ENCODE assay signal across 17 cellular contexts in the genomic region with DNA sequence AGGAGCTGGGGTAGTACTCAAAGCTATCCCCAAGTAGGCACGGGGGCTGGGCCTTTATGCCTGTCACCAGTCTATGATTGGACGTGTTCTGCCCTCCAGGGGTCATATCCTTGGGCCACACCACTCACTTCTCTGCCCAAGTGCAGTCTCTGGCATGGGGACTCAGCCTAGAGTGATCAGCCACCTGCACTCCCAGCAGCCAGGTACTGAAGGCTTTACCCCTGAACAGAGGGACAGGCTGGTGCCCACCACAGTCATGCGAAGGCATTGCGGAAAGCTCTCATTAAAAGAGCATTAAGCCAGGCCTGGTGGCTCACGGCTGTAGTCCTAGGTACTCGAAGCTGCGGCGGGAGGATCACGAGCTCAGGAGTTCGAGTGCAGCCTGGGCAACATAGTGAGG.
DNase-seq lines count a peak whose midpoint lies in the region; ATAC-seq and TF ChIP-seq lines count a peak whose summit lies in the region.
"Had no signal": no experiment of that assay in that cellular context is flagged by ENCODE, and none has a peak within 500 bp of the region (broad histone marks: within the 10 kb centered on the region; RNA-seq: fewer than 3 reads in every experiment).

No MANE protein-coding gene starts in this region.

- H3K4me3 ChIP-seq in BLaER1 (no peak overlapping the region), GM23338 (no peak overlapping the region), left lung (no peak overlapping the region), MM.1S (ENCODE audit: low read length) (no peak overlapping the region), neural progenitor cell (no peak overlapping the region)
- H3K4me3 ChIP-seq: GM23248 had no signal

- H3K27ac Mint-ChIP-seq in GM23338 (0 out of 2 replicates have a peak overlapping the region, but pooled peaks have one; percentile 61), neural progenitor cell (no peak overlapping the region)
- H3K27ac Mint-ChIP-seq: B cell; CD4-positive, alpha-beta T cell; HFFc6 had no signal

- H3K4me1 Mint-ChIP-seq in GM23338 (peaks cover 48% of the 10 kb centered on the region), neural progenitor cell (peaks cover 40% of the 10 kb centered on the region)
- H3K4me1 Mint-ChIP-seq: B cell had no signal

- H3K4me3 Mint-ChIP-seq in GM23338: no peak overlapping the region
- no peak overlapping the region for H3K4me3 Mint-ChIP-seq in neural progenitor cell
- H3K4me3 Mint-ChIP-seq: B cell; CD4-positive, alpha-beta T cell; HFFc6 had no signal

- H3K9ac ChIP-seq in BLaER1 (no peak overlapping the region), MM.1S (ENCODE audit: low read length) (no peak overlapping the region), neural progenitor cell (no peak overlapping the region)
- H3K9ac ChIP-seq: GM23248 had no signal

- peak overlapping the region; percentile 61 for H3K27ac ChIP-seq in BLaER1
- no peak overlapping the region for H3K27ac ChIP-seq in GM23338 (ENCODE audit: low read depth)
- H3K27ac ChIP-seq in left lung: no peak overlapping the region
- no peak overlapping the region for H3K27ac ChIP-seq in MM.1S (ENCODE audit: low read length)
- no peak overlapping the region for H3K27ac ChIP-seq in neural progenitor cell
- H3K27ac ChIP-seq: C4-2B, GM23248 had no signal

- peaks cover 100% of the 10 kb centered on the region for H3K4me1 ChIP-seq in BLaER1
- H3K4me1 ChIP-seq in GM23338 (ENCODE audit: insufficient read depth): peaks cover 16% of the 10 kb centered on the region
- peaks cover 10 to 11% of the 10 kb centered on the region in 2 donors for H3K4me1 ChIP-seq in left lung
- no peaks in the 10 kb centered on the region for H3K4me1 ChIP-seq in MM.1S (ENCODE audit: low read length)
- peaks cover 15% of the 10 kb centered on the region for H3K4me1 ChIP-seq in neural progenitor cell

- H3K27me3 ChIP-seq in BLaER1 (no peaks in the 10 kb centered on the region), GM23338 (ENCODE audit: insufficient read depth) (no peaks in the 10 kb centered on the region), left lung (no peaks in the 10 kb centered on the region), MM.1S (replicated peaks; ENCODE audit: insufficient read depth, low read length) (no peaks in the 10 kb centered on the region), neural progenitor cell (no peaks in the 10 kb centered on the region)

- ATAC-seq in GM23338 (no peak), left lung (no peak), sciatic nerve (no peak), HG03175 (IDR thresholded peaks at IDR 0.05; ENCODE audit: unreplicated experiment) (no peak)
- ATAC-seq: HCT116 had no signal

- peaks cover 10% of the 10 kb centered on the region for H3K27me3 Mint-ChIP-seq in GM23338 (ENCODE audit: insufficient read depth, low read depth, poor library complexity)
- H3K27me3 Mint-ChIP-seq in neural progenitor cell (ENCODE audit: insufficient read depth, low read depth): peaks cover under 1% of the 10 kb centered on the region

- no peak for TF ChIP-seq CTCF in GM23338 (conservative IDR thresholded peaks at IDR 0.05; ENCODE audit: low read depth in 2 of 2)
- no peak for TF ChIP-seq CTCF in left lung (IDR thresholded peaks at IDR 0.05)
- TF ChIP-seq CTCF in MM.1S (IDR thresholded peaks at IDR 0.05; ENCODE audit: low read length): no peak
- no peak for TF ChIP-seq CTCF in neural progenitor cell (IDR thresholded peaks at IDR 0.05)

- H3K79me2 ChIP-seq in GM23338 (replicated peaks; ENCODE audit: insufficient read depth) (peaks cover 99% of the 10 kb centered on the region), MM.1S (ENCODE audit: low read length) (peaks cover 92% of the 10 kb centered on the region), neural progenitor cell (ENCODE audit: low read depth) (peaks cover 97% of the 10 kb centered on the region)

- H4K20me1 ChIP-seq in BLaER1 (peaks cover 99% of the 10 kb centered on the region), GM23338 (replicated peaks; ENCODE audit: insufficient read depth) (peaks cover 45% of the 10 kb centered on the region), MM.1S (ENCODE audit: insufficient read depth, low read length) (no peaks in the 10 kb centered on the region; the same call in 1 of the 2 replicates), neural progenitor cell (ENCODE audit: low read depth) (peaks cover 72% of the 10 kb centered on the region)

- peaks cover 14% of the 10 kb centered on the region for H3K36me3 Mint-ChIP-seq in GM23338 (ENCODE audit: low read depth)
- H3K36me3 Mint-ChIP-seq in neural progenitor cell: peaks cover 14% of the 10 kb centered on the region

- H3K9me3 Mint-ChIP-seq in GM23338: peaks cover 18% of the 10 kb centered on the region
- H3K9me3 Mint-ChIP-seq in neural progenitor cell: peaks cover 20% of the 10 kb centered on the region
- H3K9me3 Mint-ChIP-seq: CD4-positive, alpha-beta T cell; HFFc6 had no signal

- intact Hi-C loops in left lung (cut with DNase I) (no loop called here), sciatic nerve (cut with DNase I) (no loop called here)

- H3F3A ChIP-seq in GM23338 (replicated peaks; ENCODE audit: low read depth): no peaks in the 10 kb centered on the region
- no peaks in the 10 kb centered on the region for H3F3A ChIP-seq in MM.1S (ENCODE audit: insufficient read depth, low read length)
- H3F3A ChIP-seq in neural progenitor cell (ENCODE audit: low read depth): no peaks in the 10 kb centered on the region

- DNase-seq in GM23338 (ENCODE audit: low spot score) (no peak), left lung (peak; percentile 12 to 29), sciatic nerve (ENCODE audit: low spot score) (peak; percentile 35), MM.1S (no peak), HT-29 (ENCODE audit: low spot score) (no peak), neural progenitor cell (ENCODE audit: low spot score) (no peak)
- DNase-seq: Caco-2; CD4-positive, alpha-beta T cell; GDM1; GM23248; H7; HFFc6 had no signal

- peak overlapping the region; percentile 76 for H3K4me2 ChIP-seq in BLaER1
- H3K4me2 ChIP-seq in GM23338: no peak overlapping the region
- no peak overlapping the region for H3K4me2 ChIP-seq in MM.1S (ENCODE audit: low read depth, low read length)
- no peak overlapping the region for H3K4me2 ChIP-seq in neural progenitor cell

- H2AFZ ChIP-seq in GM23338: no peak overlapping the region
- no peak overlapping the region for H2AFZ ChIP-seq in MM.1S (ENCODE audit: low read length)
- no peak overlapping the region for H2AFZ ChIP-seq in neural progenitor cell (replicated peaks)
- H2AFZ ChIP-seq: GM23248 had no signal

- H3K9me2 ChIP-seq in GM23338 (ENCODE audit: insufficient read depth) (no peaks in the 10 kb centered on the region), MM.1S (replicated peaks; ENCODE audit: insufficient read depth, low read length) (no peaks in the 10 kb centered on the region)

- H3K36me3 ChIP-seq in BLaER1 (peaks cover under 1% of the 10 kb centered on the region), GM23338 (ENCODE audit: insufficient read depth) (no peaks in the 10 kb centered on the region), left lung (no peaks in the 10 kb centered on the region), MM.1S (replicated peaks; ENCODE audit: insufficient read depth, low read length) (no peaks in the 10 kb centered on the region), neural progenitor cell (no peaks in the 10 kb centered on the region)

- H3K9me3 ChIP-seq in BLaER1 (no peaks in the 10 kb centered on the region), left lung (no peaks in the 10 kb centered on the region), MM.1S (replicated peaks; ENCODE audit: insufficient read depth, low read length) (no peaks in the 10 kb centered on the region), neural progenitor cell (ENCODE audit: low read depth) (no peaks in the 10 kb centered on the region)
- H3K9me3 ChIP-seq: Caco-2 had no signal

TF ChIP-seq in GM23338, 12 proteins besides CTCF, POLR2A, EP300 and RAD21 (continues in another document):
- TF ChIP-seq EZH2 (IDR thresholded peaks at IDR 0.05; ENCODE audit: low read depth, unreplicated experiment): no peak
- TF ChIP-seq ZNF331 (CRISPR knock-in tag; IDR thresholded peaks at IDR 0.05; ENCODE audit: low read depth): no peak
- no peak for TF ChIP-seq ZNF114 (CRISPR knock-in tag; IDR thresholded peaks at IDR 0.05)
- TF ChIP-seq NANOG (IDR thresholded peaks at IDR 0.05; ENCODE audit: borderline replicate concordance): no peak
- no peak for TF ChIP-seq JUNB (IDR thresholded peaks at IDR 0.05; ENCODE audit: unreplicated experiment)
- TF ChIP-seq STAT1 (IDR thresholded peaks at IDR 0.05; ENCODE audit: unreplicated experiment): no peak
- TF ChIP-seq, protein P1, sequence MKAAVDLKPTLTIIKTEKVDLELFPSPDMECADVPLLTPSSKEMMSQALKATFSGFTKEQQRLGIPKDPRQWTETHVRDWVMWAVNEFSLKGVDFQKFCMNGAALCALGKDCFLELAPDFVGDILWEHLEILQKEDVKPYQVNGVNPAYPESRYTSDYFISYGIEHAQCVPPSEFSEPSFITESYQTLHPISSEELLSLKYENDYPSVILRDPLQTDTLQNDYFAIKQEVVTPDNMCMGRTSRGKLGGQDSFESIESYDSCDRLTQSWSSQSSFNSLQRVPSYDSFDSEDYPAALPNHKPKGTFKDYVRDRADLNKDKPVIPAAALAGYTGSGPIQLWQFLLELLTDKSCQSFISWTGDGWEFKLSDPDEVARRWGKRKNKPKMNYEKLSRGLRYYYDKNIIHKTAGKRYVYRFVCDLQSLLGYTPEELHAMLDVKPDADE (IDR thresholded peaks at IDR 0.05): no peak

Comparison
In these comparisons a context has a peak if more than half of its experiments do, and no peak if none do; other contexts are left out.
1. DNase-seq: peak in left lung (2 of 2) and sciatic nerve (single experiment); none in GM23338 (single experiment), MM.1S (single experiment), HT-29 (single experiment) and neural progenitor cell (single experiment).